In the genomic region with DNA sequence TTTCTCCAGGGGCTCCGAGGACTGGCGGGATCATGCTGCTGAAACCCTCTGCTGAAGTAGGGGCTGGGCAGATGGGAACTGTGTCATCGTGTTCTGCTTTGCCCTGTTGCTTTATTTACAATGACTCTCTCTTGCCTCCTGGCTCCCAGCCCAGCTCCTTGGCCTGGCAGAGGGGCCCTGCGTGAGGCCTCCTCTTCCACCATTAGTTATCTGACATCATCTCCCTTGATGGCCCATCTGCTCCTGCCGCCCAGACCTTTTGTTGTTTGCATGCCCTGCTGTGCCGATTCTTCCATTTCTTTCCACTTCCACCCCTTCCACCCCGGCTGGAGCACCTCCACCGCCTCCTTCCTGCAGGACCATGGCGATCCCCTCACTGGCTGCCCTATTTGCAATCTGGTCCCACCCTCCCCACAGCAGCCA, we compare ENCODE assay signal across 9 cellular contexts.
DNase-seq lines count a peak whose midpoint lies in the region; ATAC-seq and TF ChIP-seq lines count a peak whose summit lies in the region.
"Had no signal": no experiment of that assay in that cellular context is flagged by ENCODE, and none has a peak within 500 bp of the region (broad histone marks: within the 10 kb centered on the region; RNA-seq: fewer than 3 reads in every experiment).

No MANE protein-coding gene starts in this region.

- H3K4me1 ChIP-seq in HAP-1 = no peaks in the 10 kb centered on the region

- H3K27ac Mint-ChIP-seq in neural crest cell (ENCODE audit: unreplicated experiment) = peak overlapping the region; percentile 81
- H3K27ac Mint-ChIP-seq: stimulated activated memory B cell treated with anti-CD40 and anti-IgM and Interleukin-4, amounts not matched to agents 10 μg/mL and 1 μg/mL and 100 μg/mL, for 72 hours had no signal

- H3K4me1 Mint-ChIP-seq in neural crest cell = peaks cover 31% of the 10 kb centered on the region
- H3K4me1 Mint-ChIP-seq: stimulated activated memory B cell treated with anti-CD40 and anti-IgM and Interleukin-4, amounts not matched to agents 10 μg/mL and 1 μg/mL and 100 μg/mL, for 72 hours had no signal

- in situ Hi-C loops in HAP-1 (cut with MboI; ENCODE audit: low sequenced_read_pairs) = no loop called here

- peaks cover 2% of the 10 kb centered on the region for H3K27me3 Mint-ChIP-seq in neural crest cell (ENCODE audit: low read depth)

- no peaks in the 10 kb centered on the region for H3K36me3 Mint-ChIP-seq in neural crest cell (ENCODE audit: low read depth)
- H3K36me3 Mint-ChIP-seq: stimulated activated memory B cell treated with anti-CD40 and anti-IgM and Interleukin-4, amounts not matched to agents 10 μg/mL and 1 μg/mL and 100 μg/mL, for 72 hours had no signal

- H3K36me3 ChIP-seq in HAP-1 (replicated peaks) = no peaks in the 10 kb centered on the region

- peaks cover 6% of the 10 kb centered on the region for H3K27me3 ChIP-seq in HAP-1 (ENCODE audit: low read depth)

- no peak for ATAC-seq in HG02763 (IDR thresholded peaks at IDR 0.05; ENCODE audit: unreplicated experiment)

- no peak overlapping the region for H3K4me3 ChIP-seq in HAP-1

- H3K9me3 Mint-ChIP-seq in neural crest cell = peaks cover 2% of the 10 kb centered on the region

- TF ChIP-seq CTCF in neural crest cell (conservative IDR thresholded peaks at IDR 0.05) = no peak

- H3K4me3 Mint-ChIP-seq in neural crest cell = no peak overlapping the region
- H3K4me3 Mint-ChIP-seq: stimulated activated memory B cell treated with anti-CD40 and anti-IgM and Interleukin-4, amounts not matched to agents 10 μg/mL and 1 μg/mL and 100 μg/mL, for 72 hours had no signal

- peak overlapping the region; percentile 3 for H3K27ac ChIP-seq in caudate nucleus (ENCODE audit: low read depth, low read length)

- DNase-seq in GOT3 (lab: John Stamatoyannopoulos, UW) (peak; percentile 23), NCI-H2171 (lab: John Stamatoyannopoulos, UW) (peak; percentile 95), caudate nucleus (lab: John Stamatoyannopoulos, UW) (peak in 46 of 61 donors; percentile 2 to 97 (median 15)), neural crest cell (ENCODE audit: low read depth, low spot score) (no peak), NCI-H1048 (lab: John Stamatoyannopoulos, UW) (no peak), HAP-1 (ENCODE audit: low spot score in 2 of 2) (no peak)
- no peak for DNase-seq in activated naive CD4-positive, alpha-beta T cell treated with Interleukin-2 at 50 U/mL for 16 hours

- H3K9me3 ChIP-seq in HAP-1 = no peaks in the 10 kb centered on the region

Comparison
In these comparisons a context has a peak if more than half of its experiments do, and no peak if none do; other contexts are left out.
1. DNase-seq: peak in GOT3 (single experiment), NCI-H2171 (single experiment) and caudate nucleus (46 of 61); none in neural crest cell (single experiment), NCI-H1048 (single experiment), HAP-1 (0 of 2) and activated naive CD4-positive, alpha-beta T cell treated with Interleukin-2 at 50 U/mL for 16 hours (single experiment).